9 cellular contexts compared by ENCODE assay signal in the genomic region with DNA sequence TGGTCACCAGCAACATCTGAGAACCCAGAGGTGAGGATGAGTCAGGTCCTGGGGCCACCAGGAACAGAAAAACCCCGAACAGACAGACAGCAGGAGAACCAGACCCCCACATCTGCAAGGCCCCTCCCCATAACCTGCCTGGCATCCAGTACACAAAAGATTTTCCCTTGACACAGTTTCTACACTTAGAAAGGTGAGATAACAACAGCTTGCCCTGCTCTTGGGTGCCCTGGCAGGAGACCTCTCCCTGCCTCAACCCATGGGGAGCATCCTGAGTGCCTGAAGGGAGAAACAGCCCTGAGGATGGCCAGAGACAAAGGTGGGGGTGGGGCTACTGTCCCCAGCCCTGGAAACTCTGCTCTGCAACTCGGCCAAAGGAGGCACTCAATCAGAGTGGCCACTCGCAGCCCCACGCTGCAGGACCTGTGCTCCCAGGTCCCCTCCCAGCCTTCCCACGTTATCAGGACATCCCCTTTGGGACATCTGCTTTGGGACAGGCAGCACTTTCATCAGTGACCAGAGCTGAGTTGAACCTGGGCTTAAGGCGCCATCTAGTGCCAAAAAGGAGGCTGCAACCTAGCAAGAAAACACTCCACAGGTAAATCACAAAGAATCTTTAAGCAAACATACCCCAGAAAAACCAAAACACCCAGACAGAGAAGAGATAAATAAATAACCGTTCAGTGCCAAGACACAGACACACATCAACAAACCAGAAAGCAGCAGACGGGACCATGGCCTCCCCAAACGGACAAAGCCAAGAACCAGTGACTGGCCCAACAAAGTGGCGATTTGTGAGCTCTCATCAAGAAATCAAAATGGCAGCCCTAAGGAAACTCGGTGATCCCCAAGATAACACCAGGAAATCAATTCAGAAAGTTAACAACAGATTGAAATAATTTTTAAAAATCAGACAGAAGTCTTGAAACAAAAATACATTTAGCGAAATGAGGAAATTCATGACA.
DNase-seq lines count a peak whose midpoint lies in the region; TF ChIP-seq lines count a peak whose summit lies in the region.
"Had no signal": no experiment of that assay in that cellular context is flagged by ENCODE, and none has a peak within 500 bp of the region (broad histone marks: within the 10 kb centered on the region; RNA-seq: fewer than 3 reads in every experiment).

No MANE protein-coding gene starts in this region.

- H3K27me3 Mint-ChIP-seq in endodermal cell (ENCODE audit: insufficient read depth) = peaks cover 42% of the 10 kb centered on the region

- DNase-seq in left ventricle myocardium inferior (no peak), right atrium auricular region (ENCODE audit: low spot score) (no peak), NCI-H774 (lab: John Stamatoyannopoulos, UW) (peak; percentile 7), endodermal cell (peak; percentile 86), NOMO-1 treated with DMSO at 0.1 percent for 48 hours (lab: John Stamatoyannopoulos, UW; ENCODE audit: unreplicated experiment) (no peak)
- no peak for DNase-seq in stimulated activated CD4-positive, alpha-beta T cell treated with anti-CD3 and anti-CD28 coated beads, Interleukin-2, amount 100 ng/mL, for 48 hours
- no peak for DNase-seq in stimulated activated naive CD4-positive, alpha-beta T cell treated with Interleukin-2 at 50 U/mL for 16 hours (lab: John Stamatoyannopoulos, UW)
- no peak for DNase-seq in stimulated activated CD4-positive, alpha-beta T cell treated with anti-CD3 and anti-CD28 coated beads, Interleukin-4, amount 100 ng/mL, for 1 hour

- intact Hi-C loops in left ventricle myocardium inferior (cut with micrococcal nuclease) = no loop called here

- H3K9me3 Mint-ChIP-seq in endodermal cell = peaks cover 17% of the 10 kb centered on the region

- H3K4me1 ChIP-seq in left ventricle myocardium inferior (no peaks in the 10 kb centered on the region), right atrium auricular region (no peaks in the 10 kb centered on the region), endodermal cell (ENCODE audit: control insufficient read depth, insufficient read depth, low read length) (no peaks in the 10 kb centered on the region)

- no peak overlapping the region for H3K9ac ChIP-seq in endodermal cell (ENCODE audit: extremely low read depth, low read length, poor library complexity, severe bottlenecking)

- TF ChIP-seq CTCF in left ventricle myocardium inferior (IDR thresholded peaks at IDR 0.05; ENCODE audit: borderline replicate concordance) = peak; percentile 38
- TF ChIP-seq CTCF in right atrium auricular region (IDR thresholded peaks at IDR 0.05) = peak in 1 of 2 donors; percentile 23
- TF ChIP-seq CTCF in endodermal cell (conservative IDR thresholded peaks at IDR 0.05) = peak; percentile 85

- H3K27me3 ChIP-seq in left ventricle myocardium inferior (ENCODE audit: low read depth) (peaks cover 77% of the 10 kb centered on the region), right atrium auricular region (no peaks in the 10 kb centered on the region), endodermal cell (ENCODE audit: control insufficient read depth, insufficient read depth, low read length, poor library complexity, severe bottlenecking) (no peaks in the 10 kb centered on the region)

- no peak overlapping the region for H3K27ac Mint-ChIP-seq in endodermal cell

- H3K9me3 ChIP-seq in left ventricle myocardium inferior (replicated peaks) (peaks cover 21% of the 10 kb centered on the region), right atrium auricular region (peaks cover 0 to 7% of the 10 kb centered on the region in 2 donors), endodermal cell (ENCODE audit: control insufficient read depth, low read length) (peaks cover 75% of the 10 kb centered on the region)

- H3K27ac ChIP-seq in left ventricle myocardium inferior (replicated peaks) = no peak overlapping the region
- no peak overlapping the region for H3K27ac ChIP-seq in right atrium auricular region
- H3K27ac ChIP-seq in endodermal cell (ENCODE audit: low read depth, low read length) = no peak overlapping the region

- peaks cover 2% of the 10 kb centered on the region for H3K36me3 Mint-ChIP-seq in endodermal cell (ENCODE audit: low read depth)

- H3K4me3 ChIP-seq in left ventricle myocardium inferior = no peak overlapping the region
- no peak overlapping the region for H3K4me3 ChIP-seq in right atrium auricular region
- no peak overlapping the region for H3K4me3 ChIP-seq in endodermal cell (ENCODE audit: low read length)
- H3K4me3 ChIP-seq: lung had no signal

- H3K36me3 ChIP-seq in left ventricle myocardium inferior = no peaks in the 10 kb centered on the region
- no peaks in the 10 kb centered on the region for H3K36me3 ChIP-seq in right atrium auricular region
- no peaks in the 10 kb centered on the region for H3K36me3 ChIP-seq in endodermal cell (ENCODE audit: control insufficient read depth, insufficient read depth, low read length)

- 64 to 65% methylated on average over 6 to 12 of the region's 12 CpGs for WGBS in endodermal cell (ENCODE audit: insufficient coverage in 1 of 2, insufficient read length in 1 of 2), 2 experiments

- H3K4me1 Mint-ChIP-seq in endodermal cell = peaks cover 10% of the 10 kb centered on the region

- H3K4me3 Mint-ChIP-seq in endodermal cell = no peak overlapping the region

Comparison
In these comparisons a context has a peak if more than half of its experiments do, and no peak if none do; other contexts are left out.
1. DNase-seq: peak in NCI-H774 (single experiment) and endodermal cell (single experiment); none in left ventricle myocardium inferior (single experiment), right atrium auricular region (single experiment), NOMO-1 treated with DMSO at 0.1 percent for 48 hours (single experiment), stimulated activated CD4-positive, alpha-beta T cell treated with anti-CD3 and anti-CD28 coated beads, Interleukin-2, amount 100 ng/mL, for 48 hours (0 of 2), stimulated activated naive CD4-positive, alpha-beta T cell treated with Interleukin-2 at 50 U/mL for 16 hours (single experiment) and stimulated activated CD4-positive, alpha-beta T cell treated with anti-CD3 and anti-CD28 coated beads, Interleukin-4, amount 100 ng/mL, for 1 hour (single experiment).